In the genomic region with DNA sequence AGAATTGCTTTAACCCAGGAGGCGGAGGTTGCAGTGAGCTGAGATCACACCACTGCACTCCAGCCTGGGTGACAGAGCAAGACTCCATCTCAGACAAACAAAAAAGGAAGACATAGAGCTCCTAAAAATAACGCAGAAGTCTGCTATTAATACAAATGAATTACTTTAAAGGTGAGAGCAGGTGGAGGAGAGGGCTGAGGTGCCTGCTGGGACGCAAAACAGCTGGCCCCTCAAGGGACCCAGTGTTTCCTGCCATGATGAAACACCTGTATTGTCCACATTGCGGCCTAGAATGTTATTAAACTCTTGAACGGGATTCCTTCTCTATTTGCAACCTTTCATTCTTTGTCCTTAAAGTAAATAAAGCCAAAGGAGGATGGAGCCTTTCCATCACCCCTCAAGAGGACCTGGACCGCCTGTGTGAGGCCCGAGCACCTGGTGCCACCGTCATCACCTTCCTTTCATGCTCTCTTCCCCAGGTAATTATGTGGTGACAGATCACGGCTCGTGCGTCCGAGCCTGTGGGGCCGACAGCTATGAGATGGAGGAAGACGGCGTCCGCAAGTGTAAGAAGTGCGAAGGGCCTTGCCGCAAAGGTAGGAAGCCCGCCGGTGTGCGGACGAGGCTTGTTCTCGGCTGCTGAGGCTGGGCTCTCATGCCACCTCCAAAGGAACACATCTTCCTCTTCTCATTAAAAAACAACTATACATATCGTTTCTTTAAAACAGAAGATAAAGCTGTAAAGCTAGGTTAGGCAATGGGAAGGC, we compare ENCODE assay signal across 15 cellular contexts.
"Had no signal": no experiment of that assay in that cellular context is flagged by ENCODE, and none has a peak within 500 bp of the region (broad histone marks: within the 10 kb centered on the region; RNA-seq: fewer than 3 reads in every experiment).

No MANE protein-coding gene starts in this region.

- H3K9me3 ChIP-seq: right atrium auricular region, thyroid gland, uterus had no signal

- ATAC-seq: activated CD4-positive, alpha-beta T cell treated with anti-CD3 and anti-CD28 coated beads for 36 hours; activated T-cell treated with anti-CD3 and anti-CD28 coated beads, Interleukin-2, amount 50 U/mL, for 72 hours; left colon; naive thymus-derived CD4-positive, alpha-beta T cell had no signal

- H3K36me3 ChIP-seq: uterus had no signal

- H3K9me3 Mint-ChIP-seq: activated CD4-positive, alpha-beta memory T cell treated with anti-CD3 and anti-CD28 coated beads, Interleukin-2, amount 10 ng/mL, durations not matched to agents 7 days and 5 days; activated naive CD8-positive, alpha-beta T cell treated with anti-CD3 and anti-CD28 coated beads for 36 hours; activated T-cell treated with anti-CD3 and anti-CD28 coated beads, Interleukin-2, amount 50 U/mL, for 72 hours; naive thymus-derived CD4-positive, alpha-beta T cell had no signal

- DNase-seq: activated CD4-positive, alpha-beta memory T cell treated with anti-CD3 and anti-CD28 coated beads, Interleukin-2, amount 10 ng/mL, durations not matched to agents 7 days and 5 days; activated CD4-positive, alpha-beta T cell treated with anti-CD3 and anti-CD28 coated beads for 36 hours; activated gamma-delta T cell treated with Interleukin-2 at 50 U/mL for 16 hours; activated naive CD8-positive, alpha-beta T cell treated with anti-CD3 and anti-CD28 coated beads for 36 hours; activated T-cell treated with anti-CD3 and anti-CD28 coated beads, Interleukin-2, amount 50 U/mL, for 72 hours; anterior cingulate cortex; left colon; mammary epithelial cell; naive thymus-derived CD4-positive, alpha-beta T cell; posterior cingulate gyrus; small intestine; thyroid gland; uterus had no signal

- H3K4me1 Mint-ChIP-seq: activated CD4-positive, alpha-beta memory T cell treated with anti-CD3 and anti-CD28 coated beads, Interleukin-2, amount 10 ng/mL, durations not matched to agents 7 days and 5 days; activated CD4-positive, alpha-beta T cell treated with anti-CD3 and anti-CD28 coated beads for 36 hours had no signal

- H3K27me3 ChIP-seq: right atrium auricular region, thyroid gland, uterus had no signal

- H3K36me3 Mint-ChIP-seq: activated naive CD8-positive, alpha-beta T cell treated with anti-CD3 and anti-CD28 coated beads for 36 hours; naive thymus-derived CD4-positive, alpha-beta T cell had no signal

- H3K4me3 Mint-ChIP-seq: activated CD4-positive, alpha-beta memory T cell treated with anti-CD3 and anti-CD28 coated beads, Interleukin-2, amount 10 ng/mL, durations not matched to agents 7 days and 5 days; activated CD4-positive, alpha-beta T cell treated with anti-CD3 and anti-CD28 coated beads for 36 hours; activated naive CD8-positive, alpha-beta T cell treated with anti-CD3 and anti-CD28 coated beads for 36 hours; activated T-cell treated with anti-CD3 and anti-CD28 coated beads, Interleukin-2, amount 50 U/mL, for 72 hours; naive thymus-derived CD4-positive, alpha-beta T cell had no signal

- H3K27ac Mint-ChIP-seq: activated CD4-positive, alpha-beta memory T cell treated with anti-CD3 and anti-CD28 coated beads, Interleukin-2, amount 10 ng/mL, durations not matched to agents 7 days and 5 days; activated CD4-positive, alpha-beta T cell treated with anti-CD3 and anti-CD28 coated beads for 36 hours; activated naive CD8-positive, alpha-beta T cell treated with anti-CD3 and anti-CD28 coated beads for 36 hours; activated T-cell treated with anti-CD3 and anti-CD28 coated beads, Interleukin-2, amount 50 U/mL, for 72 hours; naive thymus-derived CD4-positive, alpha-beta T cell had no signal

- H3K4me1 ChIP-seq: right atrium auricular region, uterus had no signal

- H3K4me3 ChIP-seq: right atrium auricular region, thyroid gland, uterus had no signal

- H3K27ac ChIP-seq: right atrium auricular region, thyroid gland, uterus, VCaP had no signal
